7 cellular contexts compared by ENCODE assay signal in the genomic region with DNA sequence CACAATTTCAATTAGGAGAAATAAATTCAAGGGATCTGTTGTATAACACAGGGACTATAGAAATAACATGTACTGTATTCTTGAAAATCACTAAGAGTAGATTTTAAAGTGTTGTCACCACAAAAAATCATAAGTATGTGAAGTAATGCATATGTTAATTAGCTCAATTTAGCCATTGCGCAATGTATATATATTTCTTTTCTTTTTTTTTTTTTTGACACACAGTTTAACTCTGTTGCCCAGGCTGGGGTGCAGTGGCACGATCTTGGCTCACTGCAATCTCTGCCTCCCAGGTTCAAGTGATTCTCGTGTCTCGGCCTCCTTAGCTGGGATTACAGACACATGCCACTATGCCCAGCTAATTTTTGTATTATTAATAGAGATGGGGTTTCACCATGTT.
"Had no signal": no experiment of that assay in that cellular context is flagged by ENCODE, and none has a peak within 500 bp of the region (broad histone marks: within the 10 kb centered on the region; RNA-seq: fewer than 3 reads in every experiment).

No MANE protein-coding gene starts in this region.

- H3K9ac ChIP-seq: GM23248 had no signal

- H3K4me3 ChIP-seq: GM23248 had no signal

- FAIRE-seq: H54, HTR-8/SVneo had no signal

- DNase-seq: GM23248, GOT3, H9, HCEC 1CT, KG1 had no signal

- H3K27ac ChIP-seq: GM23248 had no signal

- H2AFZ ChIP-seq: GM23248 had no signal
